19 cellular contexts compared by ENCODE assay signal in the genomic region with DNA sequence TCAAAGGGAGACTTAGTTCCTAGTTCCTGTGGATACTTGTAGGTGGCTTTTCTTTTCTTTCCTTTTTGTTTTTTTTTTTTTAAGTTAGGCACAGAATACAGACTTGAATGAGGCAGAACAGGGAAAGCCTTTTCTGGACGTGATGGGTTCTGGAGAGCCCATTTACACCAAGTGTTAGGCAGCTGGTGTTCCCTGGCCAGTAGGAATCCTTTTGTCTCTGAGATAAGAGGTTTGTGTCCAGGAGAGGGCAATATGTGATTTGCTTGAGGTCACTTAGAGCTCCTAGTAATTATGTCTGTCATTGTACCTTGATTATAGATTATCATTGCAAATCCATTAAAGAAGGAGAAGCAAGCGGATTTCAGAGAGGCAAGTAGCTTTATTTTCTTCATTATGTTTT. TPM values are rescaled to one million over a fixed set of nuclear protein-coding genes. Genes with fewer than 3 reads are reported as not detected.
DNase-seq lines count a peak whose midpoint lies in the region; ATAC-seq and TF ChIP-seq lines count a peak whose summit lies in the region.
"Had no signal": no experiment of that assay in that cellular context is flagged by ENCODE, and none has a peak within 500 bp of the region (broad histone marks: within the 10 kb centered on the region; RNA-seq: fewer than 3 reads in every experiment).

No MANE protein-coding gene starts in this region.

- no peak overlapping the region for H3K4me3 ChIP-seq in epithelial cell of proximal tubule (ENCODE audit: low read depth, low read length)
- no peak overlapping the region for H3K4me3 ChIP-seq in OCI-LY7 (ENCODE audit: low read depth, low read length, poor library complexity, severe bottlenecking)

- no peaks in the 10 kb centered on the region for H3K36me3 Mint-ChIP-seq in stimulated activated memory B cell treated with anti-CD40 and anti-IgM and Interleukin-4, amounts not matched to agents 10 μg/mL and 1 μg/mL and 100 μg/mL, for 72 hours
- no peaks in the 10 kb centered on the region for H3K36me3 Mint-ChIP-seq in activated T-helper 1 cell treated with anti-CD3 and anti-CD28 coated beads, Interleukin-12 subunit alpha, Interleukin-12 subunit beta, Interleukin-2, Interleukin-4 antibody, amounts not matched to agents 30 ng/mL and 10 ng/mL and 1 ng/mL, durations not matched to agents 14 hours and 24 hours and 36 hours (ENCODE audit: low read depth)
- H3K36me3 Mint-ChIP-seq: activated naive CD8-positive, alpha-beta T cell treated with anti-CD3 and anti-CD28 coated beads for 36 hours; natural killer cell treated with Interleukin-12 subunit alpha and Interleukin-12 subunit beta and Interleukin-15 and Interleukin-18, amount 100 ng/mL, for 72 hours; stimulated activated naive B cell treated with anti-CD40 and anti-IgM and Interleukin-4, amounts not matched to agents 10 μg/mL and 1 μg/mL and 100 μg/mL, for 72 hours had no signal

- H3K27me3 Mint-ChIP-seq in stimulated activated memory B cell treated with anti-CD40 and anti-IgM and Interleukin-4, amounts not matched to agents 10 μg/mL and 1 μg/mL and 100 μg/mL, for 72 hours: peaks cover 52% of the 10 kb centered on the region
- peaks cover 13% of the 10 kb centered on the region for H3K27me3 Mint-ChIP-seq in activated T-helper 1 cell treated with anti-CD3 and anti-CD28 coated beads, Interleukin-12 subunit alpha, Interleukin-12 subunit beta, Interleukin-2, Interleukin-4 antibody, amounts not matched to agents 30 ng/mL and 10 ng/mL and 1 ng/mL, durations not matched to agents 14 hours and 24 hours and 36 hours (ENCODE audit: insufficient read depth)

- intact Hi-C loops in activated T-helper 1 cell treated with anti-CD3 and anti-CD28 coated beads, Interleukin-12 subunit alpha, Interleukin-12 subunit beta, Interleukin-2, Interleukin-4 antibody, amounts not matched to agents 30 ng/mL and 10 ng/mL and 1 ng/mL, durations not matched to agents 14 hours and 24 hours and 36 hours (cut with micrococcal nuclease): no loop called here
- intact Hi-C loops in OCI-LY7 (cut with micrococcal nuclease; ENCODE audit: unreplicated experiment): no loop called here

- no peaks in the 10 kb centered on the region for H3K9me3 ChIP-seq in OCI-LY7 (ENCODE audit: low read length)

- H3K9me3 Mint-ChIP-seq in stimulated activated memory B cell treated with anti-CD40 and anti-IgM and Interleukin-4, amounts not matched to agents 10 μg/mL and 1 μg/mL and 100 μg/mL, for 72 hours: no peaks in the 10 kb centered on the region
- no peaks in the 10 kb centered on the region for H3K9me3 Mint-ChIP-seq in activated T-helper 1 cell treated with anti-CD3 and anti-CD28 coated beads, Interleukin-12 subunit alpha, Interleukin-12 subunit beta, Interleukin-2, Interleukin-4 antibody, amounts not matched to agents 30 ng/mL and 10 ng/mL and 1 ng/mL, durations not matched to agents 14 hours and 24 hours and 36 hours
- H3K9me3 Mint-ChIP-seq: activated naive CD8-positive, alpha-beta T cell treated with anti-CD3 and anti-CD28 coated beads for 36 hours; CD4-positive, alpha-beta T cell; natural killer cell treated with Interleukin-12 subunit alpha and Interleukin-12 subunit beta and Interleukin-15 and Interleukin-18, amount 100 ng/mL, for 72 hours; stimulated activated naive B cell treated with anti-CD40 and anti-IgM and Interleukin-4, amounts not matched to agents 10 μg/mL and 1 μg/mL and 100 μg/mL, for 72 hours had no signal

- peak overlapping the region; percentile 99 for H3K27ac ChIP-seq in substantia nigra (ENCODE audit: low read depth, low read length, poor library complexity, severe bottlenecking)
- H3K27ac ChIP-seq in OCI-LY7 (ENCODE audit: low read depth, low read length, poor library complexity, severe bottlenecking): no peak overlapping the region
- H3K27ac ChIP-seq: epithelial cell of prostate had no signal

- no peaks in the 10 kb centered on the region for H3K9me2 ChIP-seq in OCI-LY7 (ENCODE audit: insufficient read depth, low read length)

- H4K20me1 ChIP-seq in OCI-LY7 (ENCODE audit: insufficient read depth, low read length): no peaks in the 10 kb centered on the region

- no peak overlapping the region for H2AFZ ChIP-seq in OCI-LY7 (ENCODE audit: low read length)

- H3K36me3 ChIP-seq in OCI-LY7 (ENCODE audit: insufficient read depth, low read length): no peaks in the 10 kb centered on the region

- POLR2A ChIA-PET in OCI-LY7 (lab: Charles Lee): no interaction called here

- no peak overlapping the region for H3K27ac Mint-ChIP-seq in stimulated activated memory B cell treated with anti-CD40 and anti-IgM and Interleukin-4, amounts not matched to agents 10 μg/mL and 1 μg/mL and 100 μg/mL, for 72 hours
- no peak overlapping the region for H3K27ac Mint-ChIP-seq in activated T-helper 1 cell treated with anti-CD3 and anti-CD28 coated beads, Interleukin-12 subunit alpha, Interleukin-12 subunit beta, Interleukin-2, Interleukin-4 antibody, amounts not matched to agents 30 ng/mL and 10 ng/mL and 1 ng/mL, durations not matched to agents 14 hours and 24 hours and 36 hours
- H3K27ac Mint-ChIP-seq: activated naive CD8-positive, alpha-beta T cell treated with anti-CD3 and anti-CD28 coated beads for 36 hours; CD4-positive, alpha-beta T cell; natural killer cell treated with Interleukin-12 subunit alpha and Interleukin-12 subunit beta and Interleukin-15 and Interleukin-18, amount 100 ng/mL, for 72 hours; stimulated activated naive B cell treated with anti-CD40 and anti-IgM and Interleukin-4, amounts not matched to agents 10 μg/mL and 1 μg/mL and 100 μg/mL, for 72 hours had no signal

- peak; percentile 27 for DNase-seq in DMS53 (lab: John Stamatoyannopoulos, UW)
- no peak for DNase-seq in DMS53 treated with DMSO at 0.1 percent for 48 hours (lab: John Stamatoyannopoulos, UW; ENCODE audit: unreplicated experiment)
- peak; percentile 10 for DNase-seq in SK-N-DZ (ENCODE audit: low spot score)
- DNase-seq in epithelial cell of proximal tubule (ENCODE audit: low read depth): no peak
- DNase-seq in substantia nigra (lab: John Stamatoyannopoulos, UW): peak in 3 of 49 donors; percentile 21 to 59 (median 24)
- no peak for DNase-seq in activated T-helper 1 cell treated with anti-CD3 and anti-CD28 coated beads, Interleukin-12 subunit alpha, Interleukin-12 subunit beta, Interleukin-2, Interleukin-4 antibody, amounts not matched to agents 30 ng/mL and 10 ng/mL and 1 ng/mL, durations not matched to agents 14 hours and 24 hours and 36 hours (ENCODE audit: low spot score)
- DNase-seq in OCI-LY7 (ENCODE audit: low spot score): no peak
- DNase-seq: 8988T; activated naive CD8-positive, alpha-beta T cell treated with anti-CD3 and anti-CD28 coated beads for 36 hours; CD4-positive, alpha-beta T cell; cerebellar nuclear complex; NCI-H2081 treated with DMSO at 0.1 percent for 48 hours; stimulated activated CD4-positive, alpha-beta T cell treated with anti-CD3 and anti-CD28 coated beads, Interleukin-4, amount 100 ng/mL, for 4 hours; stimulated activated naive B cell treated with anti-CD40 and anti-IgM and Interleukin-4, amounts not matched to agents 10 μg/mL and 1 μg/mL and 100 μg/mL, for 72 hours had no signal

- H3K79me2 ChIP-seq in OCI-LY7 (ENCODE audit: insufficient read depth, low read depth, low read length): no peaks in the 10 kb centered on the region

- no peaks in the 10 kb centered on the region for H3K4me1 Mint-ChIP-seq in stimulated activated memory B cell treated with anti-CD40 and anti-IgM and Interleukin-4, amounts not matched to agents 10 μg/mL and 1 μg/mL and 100 μg/mL, for 72 hours
- no peaks in the 10 kb centered on the region for H3K4me1 Mint-ChIP-seq in activated T-helper 1 cell treated with anti-CD3 and anti-CD28 coated beads, Interleukin-12 subunit alpha, Interleukin-12 subunit beta, Interleukin-2, Interleukin-4 antibody, amounts not matched to agents 30 ng/mL and 10 ng/mL and 1 ng/mL, durations not matched to agents 14 hours and 24 hours and 36 hours (ENCODE audit: low read depth)
- H3K4me1 Mint-ChIP-seq: activated naive CD8-positive, alpha-beta T cell treated with anti-CD3 and anti-CD28 coated beads for 36 hours; stimulated activated naive B cell treated with anti-CD40 and anti-IgM and Interleukin-4, amounts not matched to agents 10 μg/mL and 1 μg/mL and 100 μg/mL, for 72 hours had no signal

- no peak for ATAC-seq in stimulated activated memory B cell treated with anti-CD40 and anti-IgM and Interleukin-4, amounts not matched to agents 10 μg/mL and 1 μg/mL and 100 μg/mL, for 72 hours
- ATAC-seq: activated CD4-positive, CD25-positive, alpha-beta regulatory T cell treated with anti-CD3 and anti-CD28 coated beads, Interleukin-2, amount 50 U/mL, for 24 hours; natural killer cell treated with Interleukin-12 subunit alpha and Interleukin-12 subunit beta and Interleukin-15 and Interleukin-18, amount 100 ng/mL, for 72 hours; sciatic nerve; stimulated activated naive B cell treated with anti-CD40 and anti-IgM and Interleukin-4, amounts not matched to agents 10 μg/mL and 1 μg/mL and 100 μg/mL, for 72 hours had no signal

- CTCF ChIA-PET in OCI-LY7 (lab: Charles Lee; ENCODE audit: unreplicated experiment): interaction anchor here (1.0 kb wide), 1 partner anchor 42 kb away, joined by 3 read pairs; no protein-coding TSS in a partner anchor

- TF ChIP-seq CTCF in epithelial cell of proximal tubule (conservative IDR thresholded peaks at IDR 0.05; ENCODE audit: low read depth, low read length) (peak; percentile 20), OCI-LY7 (conservative IDR thresholded peaks at IDR 0.05; ENCODE audit: low read length) (no peak)

- H3K4me3 Mint-ChIP-seq in stimulated activated memory B cell treated with anti-CD40 and anti-IgM and Interleukin-4, amounts not matched to agents 10 μg/mL and 1 μg/mL and 100 μg/mL, for 72 hours: no peak overlapping the region
- H3K4me3 Mint-ChIP-seq in activated T-helper 1 cell treated with anti-CD3 and anti-CD28 coated beads, Interleukin-12 subunit alpha, Interleukin-12 subunit beta, Interleukin-2, Interleukin-4 antibody, amounts not matched to agents 30 ng/mL and 10 ng/mL and 1 ng/mL, durations not matched to agents 14 hours and 24 hours and 36 hours: no peak overlapping the region
- H3K4me3 Mint-ChIP-seq: activated naive CD8-positive, alpha-beta T cell treated with anti-CD3 and anti-CD28 coated beads for 36 hours; CD4-positive, alpha-beta T cell; natural killer cell treated with Interleukin-12 subunit alpha and Interleukin-12 subunit beta and Interleukin-15 and Interleukin-18, amount 100 ng/mL, for 72 hours; stimulated activated naive B cell treated with anti-CD40 and anti-IgM and Interleukin-4, amounts not matched to agents 10 μg/mL and 1 μg/mL and 100 μg/mL, for 72 hours had no signal

- H3K4me1 ChIP-seq in OCI-LY7 (ENCODE audit: insufficient read depth, low read length, poor library complexity, severe bottlenecking): no peaks in the 10 kb centered on the region

- H3K4me2 ChIP-seq in OCI-LY7 (ENCODE audit: low read length): no peak overlapping the region

- no TSS peak for BruUV-seq in OCI-LY7 (replicated peaks; lab: Mats Ljungman, UMichigan)

RNA-seq across cellular contexts. Expression of a gene that starts 9.1 kb away (rescaled TPM):
- polyA plus RNA-seq in SK-N-DZ (2014; cell fraction: cytosol; rRNA removed): 0.58 and 6.7 TPM in 2 replicates
- polyA plus RNA-seq in SK-N-DZ (2014; cell fraction: nucleus; rRNA removed): 0.88 and 1.6 TPM in 2 replicates
- total RNA-seq in epithelial cell of proximal tubule (0.29 and 0.52 TPM in 2 replicates), OCI-LY7 (2022) (not detected in 2 replicates)
- total RNA-seq in activated T-helper 1 cell treated with anti-CD3 and anti-CD28 coated beads, Interleukin-12 subunit alpha, Interleukin-12 subunit beta, Interleukin-2, Interleukin-4 antibody, amounts not matched to agents 30 ng/mL and 10 ng/mL and 1 ng/mL, durations not matched to agents 14 hours and 24 hours and 36 hours: not detected in 2 replicates
- not detected in 2 replicates for total RNA-seq in OCI-LY7 (2014; rRNA removed; shearing (Covaris generic))
- total RNA-seq: activated naive CD8-positive, alpha-beta T cell treated with anti-CD3 and anti-CD28 coated beads for 36 hours; CD4-positive, alpha-beta T cell; natural killer cell treated with Interleukin-12 subunit alpha and Interleukin-12 subunit beta and Interleukin-15 and Interleukin-18, amount 100 ng/mL, for 72 hours had no signal

Comparison
In these comparisons a context has a peak if more than half of its experiments do, and no peak if none do; other contexts are left out.
1. DNase-seq: peak in DMS53 (single experiment) and SK-N-DZ (single experiment); none in DMS53 treated with DMSO at 0.1 percent for 48 hours (single experiment), epithelial cell of proximal tubule (single experiment), activated T-helper 1 cell treated with anti-CD3 and anti-CD28 coated beads, Interleukin-12 subunit alpha, Interleukin-12 subunit beta, Interleukin-2, Interleukin-4 antibody, amounts not matched to agents 30 ng/mL and 10 ng/mL and 1 ng/mL, durations not matched to agents 14 hours and 24 hours and 36 hours (single experiment) and OCI-LY7 (single experiment).